24 cellular contexts compared by ENCODE assay signal in the genomic region with DNA sequence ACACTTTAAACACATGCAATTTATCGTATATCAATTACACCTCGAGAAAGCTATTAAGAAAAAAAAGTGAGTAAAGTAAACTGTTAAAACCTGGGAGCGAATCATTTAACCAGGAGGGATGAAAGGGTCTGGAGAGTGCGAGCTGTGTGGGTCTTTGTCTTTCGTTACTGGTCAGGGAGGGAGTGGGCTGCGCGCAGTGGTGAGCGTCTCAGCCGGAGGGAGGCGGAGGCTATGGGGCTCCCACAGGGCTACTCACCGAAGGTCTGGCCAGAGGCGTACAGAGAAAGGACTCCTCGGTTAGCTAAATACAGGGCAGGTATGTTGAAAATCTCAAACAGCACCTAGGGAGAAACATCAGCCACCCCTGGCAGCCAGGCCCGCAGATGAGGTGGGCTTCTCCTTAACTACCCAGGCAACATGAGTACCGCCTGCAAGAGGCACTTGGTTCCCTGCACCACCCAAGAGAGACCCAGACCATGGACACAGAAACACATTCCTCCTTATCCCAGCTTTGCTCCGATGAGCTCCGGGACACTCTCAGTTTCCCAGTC.
"Had no signal": no experiment of that assay in that cellular context is flagged by ENCODE, and none has a peak within 500 bp of the region (broad histone marks: within the 10 kb centered on the region; RNA-seq: fewer than 3 reads in every experiment).

No MANE protein-coding gene starts in this region.

- H3K4me1 ChIP-seq: foreskin keratinocyte, parathyroid adenoma, spleen, vagina had no signal

- H3K27ac ChIP-seq: foreskin keratinocyte, parathyroid adenoma, spleen, testis, vagina, VCaP had no signal

- H3K4me3 ChIP-seq: mucosa of descending colon, spleen, testis, vagina had no signal

- DNase-seq: activated CD4-positive, alpha-beta T cell treated with anti-CD3 and anti-CD28 coated beads, Interleukin-2, amount 10 ng/mL, durations not matched to agents 7 days and 5 days; activated CD4-positive, CD25-positive, alpha-beta regulatory T cell treated with anti-CD3 and anti-CD28 coated beads, Interleukin-2, amount 50 U/mL, for 72 hours; activated CD8-positive, alpha-beta memory T cell treated with anti-CD3 and anti-CD28 coated beads, Interleukin-2, amount 10 ng/mL, durations not matched to agents 7 days and 5 days; activated CD8-positive, alpha-beta T cell treated with anti-CD3 and anti-CD28 coated beads for 36 hours; aorta; central memory CD4-positive, alpha-beta T cell; dermis blood vessel endothelial cell; effector CD8-positive, alpha-beta T cell; foreskin keratinocyte; hippocampal formation; kidney glomerular epithelial cell; mesenchymal stem cell; mucosa of descending colon; spleen; stimulated activated CD4-positive, alpha-beta T cell treated with anti-CD3 and anti-CD28 coated beads, Interleukin-4, amount 100 ng/mL, for 1 hour; stimulated activated naive CD4-positive, alpha-beta T cell; T-cell; testis; trophoblast cell had no signal

- H3K36me3 ChIP-seq: spleen, vagina had no signal

- ATAC-seq: activated CD8-positive, alpha-beta memory T cell treated with anti-CD3 and anti-CD28 coated beads, Interleukin-2, amount 10 ng/mL, durations not matched to agents 7 days and 5 days; activated CD8-positive, alpha-beta T cell treated with anti-CD3 and anti-CD28 coated beads for 36 hours; activated naive CD4-positive, alpha-beta T cell treated with anti-CD3 and anti-CD28 coated beads, Interleukin-2, amount 50 U/mL, for 72 hours; activated T-helper 17 cell treated with anti-CD3 and anti-CD28 coated beads, Interleukin-2, amount 50 U/mL, for 72 hours; foreskin keratinocyte; mucosa of descending colon; T-cell had no signal

- H3K27me3 ChIP-seq: testis, vagina had no signal

- H3K9me3 ChIP-seq: mucosa of descending colon, spleen, testis, vagina had no signal
